Comparison of ENCODE assay signal across 8 cellular contexts in genomic region chr6:7261030-7261841, GRCh38. TPM values are rescaled to one million over a fixed set of nuclear protein-coding genes. Genes with fewer than 3 reads are reported as not detected.
DNase-seq lines count a peak whose midpoint lies in the region; ATAC-seq and FAIRE-seq lines count a peak whose summit lies in the region.

No MANE protein-coding gene starts in this region.

- peak overlapping the region; percentile 90 for H3K9ac ChIP-seq in mesenchymal stem cell (ENCODE audit: low read length)

- H3K4me1 ChIP-seq in mesenchymal stem cell (ENCODE audit: control insufficient read depth, insufficient read depth, low read depth, low read length) = peaks cover 24% of the 10 kb centered on the region

- H3K4me3 ChIP-seq in mesenchymal stem cell (ENCODE audit: insufficient read depth in 1 of 2, low read depth in 1 of 2, low read length in 2 of 2) = peak overlapping the region; percentile 67 to 93

- H3K18ac ChIP-seq in mesenchymal stem cell (ENCODE audit: low read depth in 1 of 2, low read length in 2 of 2) = peak overlapping the region; percentile 80 to 90

- DNase-seq in SKM-1 treated with dmso at 0.1 percent for 144 hours (lab: John Stamatoyannopoulos, UW; ENCODE audit: unreplicated experiment) = peak; percentile 12
- DNase-seq in SKM-1 (lab: John Stamatoyannopoulos, UW; ENCODE audit: unreplicated experiment) = no peak
- DNase-seq in NCI-H2171 (lab: John Stamatoyannopoulos, UW) = peak; percentile 74
- DNase-seq in activated CD4-positive, alpha-beta T cell treated with anti-CD3 and anti-CD28 coated beads for 4 hours = peak; percentile 18 to 29
- DNase-seq in mesenchymal stem cell = peak; percentile 91
- peak; percentile 4 for DNase-seq in stimulated activated CD8-positive, alpha-beta memory T cell treated with anti-CD3 and anti-CD28 coated beads, Interleukin-12 subunit alpha, Interleukin-12 subunit beta, amount 100 ng/mL, for 1 hour (ENCODE audit: low read depth)

- H2AK5ac ChIP-seq in mesenchymal stem cell (ENCODE audit: low read length, severe bottlenecking) = no peak overlapping the region

- no peak overlapping the region for H2BK5ac ChIP-seq in mesenchymal stem cell (ENCODE audit: low read depth, low read length, poor library complexity, severe bottlenecking)

- peak overlapping the region; percentile 55 for H2BK120ac ChIP-seq in mesenchymal stem cell (ENCODE audit: low read depth, low read length)

- H3K14ac ChIP-seq in mesenchymal stem cell (ENCODE audit: low read length in 2 of 2) = peak overlapping the region in 1 of 2 experiments; percentile 55

- H3K9me3 ChIP-seq in mesenchymal stem cell (ENCODE audit: control insufficient read depth, low read length) = no peaks in the 10 kb centered on the region

- H2BK12ac ChIP-seq in mesenchymal stem cell (ENCODE audit: low read length in 2 of 2) = peak overlapping the region in 1 of 2 experiments; percentile 57

- H2AFZ ChIP-seq in mesenchymal stem cell (ENCODE audit: low read depth, low read length) = peak overlapping the region; percentile 59

- H3K4ac ChIP-seq in mesenchymal stem cell (ENCODE audit: low read depth in 1 of 2, low read length in 2 of 2) = peak overlapping the region; percentile 19 to 36

- H4K8ac ChIP-seq in mesenchymal stem cell (ENCODE audit: low read length) = peak overlapping the region; percentile 90

- no peak overlapping the region for H3K23ac ChIP-seq in mesenchymal stem cell (ENCODE audit: low read length in 2 of 2)

- WGBS in mesenchymal stem cell = 1% methylated on average over 43 of the region's 43 CpGs

- no peaks in the 10 kb centered on the region for H3K79me1 ChIP-seq in mesenchymal stem cell (replicated peaks; ENCODE audit: low read length, poor library complexity, severe bottlenecking)

- peak overlapping the region; percentile 91 for H2BK15ac ChIP-seq in mesenchymal stem cell (ENCODE audit: low read depth, poor library complexity, severe bottlenecking)

- no peaks in the 10 kb centered on the region for H3K36me3 ChIP-seq in mesenchymal stem cell (ENCODE audit: control insufficient read depth in 1 of 2, insufficient read depth in 2 of 2, low read depth in 1 of 2, low read length in 2 of 2)

- peaks cover 0 to 5% of the 10 kb centered on the region in 2 experiments for H3K27me3 ChIP-seq in mesenchymal stem cell (ENCODE audit: control insufficient read depth in 1 of 2, insufficient read depth in 1 of 2, low read length in 2 of 2)

- peak overlapping the region; percentile 37 for H3K27ac ChIP-seq in mesenchymal stem cell (ENCODE audit: low read length, poor library complexity, severe bottlenecking)

- ATAC-seq in HG02759 (IDR thresholded peaks at IDR 0.05; ENCODE audit: unreplicated experiment) = peak; percentile 80

- peak overlapping the region; percentile 71 for H4K91ac ChIP-seq in mesenchymal stem cell (ENCODE audit: low read length)

- peak; percentile 45 for FAIRE-seq in endometrium (lab: Jason Lieb, UNC)

- H3K4me2 ChIP-seq in mesenchymal stem cell (ENCODE audit: low read length, poor library complexity, severe bottlenecking) = peak overlapping the region; percentile 62

RNA-seq across cellular contexts. Expression of gene SSR1, which starts 51.8 kb away (rescaled TPM):
- polyA plus RNA-seq in mesenchymal stem cell (2013, experiment 1 of 2) = 178 TPM
- polyA plus RNA-seq in mesenchymal stem cell (2013, experiment 2 of 2) = 181 TPM
